In the genomic region with DNA sequence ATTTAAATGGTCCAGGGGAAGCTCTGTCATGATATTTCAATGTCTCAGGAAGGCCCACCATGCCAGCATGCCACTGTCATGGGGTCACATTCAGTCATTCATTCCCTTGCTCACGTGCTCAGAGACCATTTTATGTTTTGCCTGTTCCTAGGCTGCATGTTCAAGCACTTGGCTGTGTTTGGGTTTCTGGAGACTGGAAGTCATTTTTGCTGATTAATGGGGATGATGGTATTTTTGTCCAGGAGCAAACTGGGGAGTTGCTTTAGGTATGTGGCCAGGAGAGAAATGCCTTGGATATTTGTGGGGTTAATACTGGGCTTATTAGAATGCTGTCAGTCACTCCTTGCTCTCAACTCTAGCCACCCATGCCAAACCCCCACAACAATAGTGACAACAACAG, we compare ENCODE assay signal across 19 cellular contexts.
"Had no signal": no experiment of that assay in that cellular context is flagged by ENCODE, and none has a peak within 500 bp of the region (broad histone marks: within the 10 kb centered on the region; RNA-seq: fewer than 3 reads in every experiment).

No MANE protein-coding gene starts in this region.

- H3K4me3 ChIP-seq: neural progenitor cell, right atrium auricular region, transverse colon, uterus had no signal

- H2AFZ ChIP-seq: neural progenitor cell had no signal

- FAIRE-seq: kidney had no signal

- ATAC-seq: activated naive CD8-positive, alpha-beta T cell treated with anti-CD3 and anti-CD28 coated beads, Interleukin-2, amount 50 U/mL, for 24 hours; left ventricle myocardium superior; stimulated activated naive CD8-positive, alpha-beta T cell treated with anti-CD3 and anti-CD28 coated beads, Interleukin-15, Interleukin-2, amounts not matched to agents 100 U/mL and 50 U/mL, for 24 hours had no signal

- H3K9ac ChIP-seq: neural progenitor cell had no signal

- H3K9me3 ChIP-seq: right atrium auricular region, transverse colon, uterus had no signal

- H3K4me1 ChIP-seq: uterus had no signal

- H3K4me2 ChIP-seq: neural progenitor cell had no signal

- H3K36me3 ChIP-seq: neural progenitor cell, right atrium auricular region, transverse colon, uterus had no signal

- DNase-seq: activated B cell treated with CpG ODN at 0.5 μM for 24 hours; activated CD4-positive, alpha-beta memory T cell treated with anti-CD3 and anti-CD28 coated beads for 36 hours; activated CD4-positive, alpha-beta T cell treated with anti-CD3 and anti-CD28 coated beads for 4 hours; activated naive CD4-positive, alpha-beta T cell treated with anti-CD3 and anti-CD28 coated beads for 36 hours; activated naive CD8-positive, alpha-beta T cell treated with anti-CD3 and anti-CD28 coated beads, Interleukin-2, amount 50 U/mL, for 24 hours; aorta; dermis blood vessel endothelial cell; effector memory CD4-positive, alpha-beta T cell; foreskin fibroblast; glutamatergic neuron; kidney; left ventricle myocardium superior; naive B cell; stimulated activated naive CD8-positive, alpha-beta T cell treated with anti-CD3 and anti-CD28 coated beads, Interleukin-15, Interleukin-2, amounts not matched to agents 100 U/mL and 50 U/mL, for 24 hours; substantia nigra; transverse colon; uterus had no signal

- H3K27me3 ChIP-seq: neural progenitor cell, right atrium auricular region, transverse colon, uterus had no signal

- H3K27ac ChIP-seq: neural progenitor cell, right atrium auricular region, transverse colon, uterus had no signal
